ENCODE assay signal across 18 cellular contexts in genomic region chr17:50642071-50642721, GRCh38. TPM values are rescaled to one million over a fixed set of nuclear protein-coding genes. Genes with fewer than 3 reads are reported as not detected.
DNase-seq lines count a peak whose midpoint lies in the region; ATAC-seq and TF ChIP-seq lines count a peak whose summit lies in the region.
"Had no signal": no experiment of that assay in that cellular context is flagged by ENCODE, and none has a peak within 500 bp of the region (broad histone marks: within the 10 kb centered on the region; RNA-seq: fewer than 3 reads in every experiment).

No MANE protein-coding gene starts in this region.

- peaks cover 0 to 7% (median 3%) of the 10 kb centered on the region in 4 donors for H3K36me3 ChIP-seq in right lobe of liver

- in situ Hi-C loops in KBM-7 (cut with MboI; ENCODE audit: low pct_unique_long_range_greater_than_20kb, low sequenced_read_pairs) = no loop called here

- no peaks in the 10 kb centered on the region for H3K9me3 ChIP-seq in right lobe of liver
- H3K9me3 ChIP-seq: SK-N-SH had no signal

- 85% methylated on average over 6 of the region's 15 CpGs for WGBS in right lobe of liver (ENCODE audit: insufficient coverage, low coverage, low lambda C conversion rate, missing lambda C conversion rate)

- H3K27ac ChIP-seq in VCaP (peak overlapping the region; percentile 86; the same call in 1 of the 2 replicates), right lobe of liver (no peak overlapping the region)
- H3K27ac ChIP-seq: GM23248 had no signal

- no peak for TF ChIP-seq POLR2A in right lobe of liver (IDR thresholded peaks at IDR 0.05)

- TF ChIP-seq CTCF in VCaP (conservative IDR thresholded peaks at IDR 0.05) = no peak
- no peak for TF ChIP-seq CTCF in right lobe of liver (IDR thresholded peaks at IDR 0.05)

- no peak for ATAC-seq in Right ventricle myocardium inferior
- no peak for ATAC-seq in right lobe of liver
- ATAC-seq in HG02623 (IDR thresholded peaks at IDR 0.05; ENCODE audit: unreplicated experiment) = no peak
- no peak for ATAC-seq in HG02885 (IDR thresholded peaks at IDR 0.05; ENCODE audit: poor library complexity, unreplicated experiment)
- ATAC-seq: CD8-positive, alpha-beta T cell; PC-3 had no signal

- DNase-seq in Right ventricle myocardium inferior (ENCODE audit: missing footprints) = peak; percentile 16
- DNase-seq in cardiac septum (ENCODE audit: low spot score) = no peak
- peak in 2 of 3 donors; percentile 12 to 43 for DNase-seq in right lobe of liver
- no peak for DNase-seq in HT-29 (ENCODE audit: low spot score)
- DNase-seq in KBM-7 = no peak
- DNase-seq: ACHN; CD8-positive, alpha-beta T cell; GM23248; NCI-H1694; NCI-H2107; NCI-H69; NK-92 treated with Interleukin-12 subunit alpha and Interleukin-12 subunit beta, amount 100 ng/mL, for 24 hours; PC-3; Right ventricle myocardium superior; SK-N-SH had no signal

- no peak overlapping the region for H3K4me3 ChIP-seq in right lobe of liver
- H3K4me3 ChIP-seq: GM23248 had no signal

- intact Hi-C loops in Right ventricle myocardium inferior (cut with DNase I) = no loop called here
- intact Hi-C loops in cardiac septum (cut with DNase I) = no loop called here
- intact Hi-C loops in right lobe of liver (cut with DNase I) = no loop called here

- H3K27me3 ChIP-seq in right lobe of liver = no peaks in the 10 kb centered on the region

- peaks cover 5 to 61% (median 34%) of the 10 kb centered on the region in 4 donors for H3K4me1 ChIP-seq in right lobe of liver

RNA-seq across cellular contexts. Expression of gene ABCC3, which starts 7.5 kb away (rescaled TPM):
- 0.68 TPM for total RNA-seq in Right ventricle myocardium inferior
- total RNA-seq in cardiac septum = 1.9 TPM
- 100 to 1,000 TPM; 146 to 286 (median 178) TPM for total RNA-seq in right lobe of liver
- 286 and 313 TPM in 2 replicates for total RNA-seq in HT-29 (2014; rRNA removed; shearing (Covaris generic))
- total RNA-seq: CD8-positive, alpha-beta T cell had no signal

Comparison
In these comparisons a context has a peak if more than half of its experiments do, and no peak if none do; other contexts are left out.
1. DNase-seq: peak in Right ventricle myocardium inferior (single experiment) and right lobe of liver (2 of 3); none in cardiac septum (single experiment), HT-29 (single experiment) and KBM-7 (single experiment).
2. RNA of gene ABCC3, which starts 7.5 kb away (total RNA-seq): 286 to 313 TPM in HT-29 and 146 to 286 TPM in right lobe of liver; 1.9 TPM in cardiac septum (single experiment) and 0.68 TPM in Right ventricle myocardium inferior (single experiment); every median in the first group is over 10 times any median in the second.